In the genomic region with DNA sequence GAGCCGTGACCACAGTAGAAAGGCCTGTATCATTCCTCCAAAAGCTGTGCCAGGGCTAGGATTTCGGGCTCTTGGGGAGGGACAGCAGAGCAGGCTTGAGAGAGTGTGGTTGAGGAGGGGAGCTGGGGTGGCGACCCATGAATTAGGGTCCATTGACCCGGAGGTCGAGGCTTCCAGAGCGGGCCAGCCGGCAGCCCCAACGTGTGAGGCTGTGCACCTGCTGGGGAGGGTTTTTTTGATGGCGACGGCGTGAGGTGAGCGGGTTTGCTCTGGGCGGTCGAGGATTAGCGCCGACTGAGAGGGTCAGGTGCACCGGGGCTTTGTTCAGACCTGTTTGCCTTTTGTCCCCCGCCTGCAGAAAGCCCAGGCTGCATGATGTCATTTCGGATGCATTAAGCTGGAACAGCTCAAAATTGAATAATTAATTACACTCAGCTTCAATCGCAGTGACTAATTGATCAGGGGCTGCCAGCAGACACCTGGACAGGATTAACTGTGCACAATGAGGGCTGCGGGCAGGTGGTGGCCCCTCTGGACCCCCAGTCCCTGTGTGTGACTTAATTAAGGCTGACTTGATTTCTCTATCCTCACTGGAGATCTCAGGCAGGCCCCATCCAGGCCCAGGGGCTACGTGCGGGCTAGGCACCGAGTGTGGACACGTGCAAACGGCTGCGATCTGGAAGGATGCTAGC, we compare ENCODE assay signal across 18 cellular contexts. TPM values are rescaled to one million over a fixed set of nuclear protein-coding genes. Genes with fewer than 3 reads are reported as not detected.
DNase-seq lines count a peak whose midpoint lies in the region; ATAC-seq and TF ChIP-seq lines count a peak whose summit lies in the region.
"Had no signal": no experiment of that assay in that cellular context is flagged by ENCODE, and none has a peak within 500 bp of the region (broad histone marks: within the 10 kb centered on the region; RNA-seq: fewer than 3 reads in every experiment).

No MANE protein-coding gene starts in this region.

- DNase-seq in COLO668 (lab: John Stamatoyannopoulos, UW; ENCODE audit: unreplicated experiment) (peak; percentile 50), NCI-H146 treated with DMSO at 0.1 percent for 48 hours (lab: John Stamatoyannopoulos, UW; ENCODE audit: unreplicated experiment) (peak; percentile 91), NCI-H82 treated with DMSO at 0.1 percent for 48 hours (lab: John Stamatoyannopoulos, UW; ENCODE audit: unreplicated experiment) (peak; percentile 23), foreskin keratinocyte (peak; percentile 10 to 33), T-helper 2 cell (no peak), H7 (no peak), HCEC 1CT (no peak)
- DNase-seq: activated CD4-positive, alpha-beta T cell treated with anti-CD3 and anti-CD28 coated beads for 4 hours; CD8-positive, alpha-beta memory T cell; effector memory CD8-positive, alpha-beta T cell; Kasumi-1; nephron progenitor cell; PC-9; stimulated activated CD8-positive, alpha-beta memory T cell treated with anti-CD3 and anti-CD28 coated beads, Interleukin-4, amount 100 ng/mL, for 48 hours had no signal

- H3K36me3 ChIP-seq in H7 (replicated peaks; ENCODE audit: control insufficient read depth, insufficient read depth, low read length), result no peaks in the 10 kb centered on the region
- H3K36me3 ChIP-seq: right atrium auricular region had no signal

- no peaks in the 10 kb centered on the region for H3K4me1 ChIP-seq in foreskin keratinocyte
- H3K4me1 ChIP-seq: right atrium auricular region had no signal

- TF ChIP-seq CTCF in foreskin keratinocyte (conservative IDR thresholded peaks at IDR 0.05), result no peak

- H3K27me3 ChIP-seq in foreskin keratinocyte, result peaks cover 61% of the 10 kb centered on the region
- H3K27me3 ChIP-seq in H7 (ENCODE audit: control insufficient read depth, insufficient read depth, low read length), result no peaks in the 10 kb centered on the region
- H3K27me3 ChIP-seq: right atrium auricular region had no signal

- ATAC-seq in foreskin keratinocyte (peak; percentile 69), HG02870 (IDR thresholded peaks at IDR 0.05; ENCODE audit: unreplicated experiment) (no peak)
- ATAC-seq: effector memory CD8-positive, alpha-beta T cell had no signal

- H3K4me3 ChIP-seq in H7 (ENCODE audit: insufficient read depth, low read depth, low read length), result no peak overlapping the region
- H3K4me3 ChIP-seq: PC-9, right atrium auricular region had no signal

- no peak overlapping the region for H3K27ac ChIP-seq in foreskin keratinocyte
- H3K27ac ChIP-seq: PC-9, right atrium auricular region had no signal

RNA-seq across cellular contexts. Expression of a gene that starts 42.1 kb away (rescaled TPM):
- 5.3 and 7.8 TPM in 2 replicates for total RNA-seq in foreskin keratinocyte
- polyA plus RNA-seq in foreskin keratinocyte, result 7.7 and 10.4 TPM in 2 replicates
- 0.04 and 0.31 TPM in 2 replicates for total RNA-seq in H7 (2014; rRNA removed; shearing (Covaris generic))
- total RNA-seq: activated naive CD8-positive, alpha-beta T cell treated with anti-CD3 and anti-CD28 coated beads, Interleukin-2, amount 10 ng/mL, durations not matched to agents 7 days and 5 days; PC-9 had no signal
- polyA plus RNA-seq: CD8-positive, alpha-beta memory T cell had no signal

RNA-seq across cellular contexts. Expression of a gene that starts 57.1 kb away (rescaled TPM):
- not detected in 2 replicates for total RNA-seq in foreskin keratinocyte
- not detected in 2 replicates for polyA plus RNA-seq in foreskin keratinocyte
- 0.37 and 1.5 TPM in 2 replicates for total RNA-seq in H7 (2014; rRNA removed; shearing (Covaris generic))
- total RNA-seq: activated naive CD8-positive, alpha-beta T cell treated with anti-CD3 and anti-CD28 coated beads, Interleukin-2, amount 10 ng/mL, durations not matched to agents 7 days and 5 days; CD8-positive, alpha-beta memory T cell; lung microvascular endothelial cell; PC-9; right atrium auricular region had no signal
- polyA plus RNA-seq: CD8-positive, alpha-beta memory T cell had no signal

Comparison
In these comparisons a context has a peak if more than half of its experiments do, and no peak if none do; other contexts are left out.
1. DNase-seq: peak in COLO668 (single experiment), NCI-H146 treated with DMSO at 0.1 percent for 48 hours (single experiment), NCI-H82 treated with DMSO at 0.1 percent for 48 hours (single experiment) and foreskin keratinocyte (2 of 2); none in T-helper 2 cell (0 of 5), H7 (single experiment) and HCEC 1CT (single experiment).